ENCODE assay signal across 23 cellular contexts in the genomic region with DNA sequence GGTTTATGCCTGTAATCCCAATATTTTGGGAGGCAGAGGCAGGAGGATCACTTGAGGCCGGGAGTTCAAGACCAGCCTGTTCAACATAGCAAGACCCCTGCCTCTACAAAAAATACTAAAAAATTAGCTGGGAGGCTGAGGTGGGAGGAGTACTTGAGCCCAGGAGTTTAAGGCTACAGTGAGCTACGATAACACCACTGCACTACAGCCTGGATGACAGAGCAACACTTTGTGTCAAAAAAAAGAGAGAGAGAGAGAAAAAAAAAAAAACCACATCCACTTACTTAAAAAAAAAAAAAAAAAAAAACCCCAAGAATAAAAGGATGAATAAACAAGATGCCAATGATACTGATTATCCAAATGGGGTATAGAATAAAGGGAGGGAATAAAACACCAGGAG.
"Had no signal": no experiment of that assay in that cellular context is flagged by ENCODE, and none has a peak within 500 bp of the region (broad histone marks: within the 10 kb centered on the region; RNA-seq: fewer than 3 reads in every experiment).

No MANE protein-coding gene starts in this region.

- H3K27me3 Mint-ChIP-seq: activated CD4-positive, alpha-beta memory T cell treated with anti-CD3 and anti-CD28 coated beads for 36 hours; activated CD4-positive, alpha-beta T cell treated with anti-CD3 and anti-CD28 coated beads, Interleukin-2, amount 10 ng/mL, durations not matched to agents 24 days and 14 days; activated naive CD8-positive, alpha-beta T cell treated with anti-CD3 and anti-CD28 coated beads, Interleukin-2, amount 10 ng/mL, durations not matched to agents 7 days and 5 days; activated T-cell treated with anti-CD3 and anti-CD28 coated beads, Interleukin-2, amount 50 U/mL, for 24 hours; activated T-helper 17 cell treated with anti-CD3 and anti-CD28 coated beads, Interleukin-2, amount 50 U/mL, for 72 hours had no signal

- H3K27ac Mint-ChIP-seq: activated CD4-positive, alpha-beta memory T cell treated with anti-CD3 and anti-CD28 coated beads for 36 hours; activated CD4-positive, alpha-beta T cell treated with anti-CD3 and anti-CD28 coated beads, Interleukin-2, amount 10 ng/mL, durations not matched to agents 24 days and 14 days; activated naive CD8-positive, alpha-beta T cell treated with anti-CD3 and anti-CD28 coated beads, Interleukin-2, amount 10 ng/mL, durations not matched to agents 7 days and 5 days; activated T-cell treated with anti-CD3 and anti-CD28 coated beads, Interleukin-2, amount 50 U/mL, for 24 hours; activated T-helper 17 cell treated with anti-CD3 and anti-CD28 coated beads, Interleukin-2, amount 50 U/mL, for 72 hours; WTC11 had no signal

- H3K4me1 Mint-ChIP-seq: WTC11 had no signal

- ATAC-seq: activated T-helper 17 cell treated with anti-CD3 and anti-CD28 coated beads, Interleukin-2, amount 50 U/mL, for 72 hours; WTC11 had no signal

- DNase-seq: activated CD4-positive, alpha-beta memory T cell treated with anti-CD3 and anti-CD28 coated beads for 36 hours; activated CD4-positive, alpha-beta T cell treated with anti-CD3 and anti-CD28 coated beads, Interleukin-2, amount 10 ng/mL, durations not matched to agents 24 days and 14 days; activated CD4-positive, CD25-positive, alpha-beta regulatory T cell treated with anti-CD3 and anti-CD28 coated beads, Interleukin-2, amount 50 U/mL, for 72 hours; activated gamma-delta T cell; activated naive CD4-positive, alpha-beta T cell treated with anti-CD3 and anti-CD28 coated beads, Interleukin-2, amount 50 U/mL, for 16 hours; activated naive CD8-positive, alpha-beta T cell treated with anti-CD3 and anti-CD28 coated beads, Interleukin-2, amount 10 ng/mL, durations not matched to agents 7 days and 5 days; activated T-cell treated with anti-CD3 and anti-CD28 coated beads, Interleukin-2, amount 50 U/mL, for 24 hours; adrenal gland; anterior cingulate cortex; NCI-H1092; NCI-H1417; NCI-H1694 treated with DMSO at 0.1 percent for 48 hours; NCI-H2029 treated with DMSO at 0.1 percent for 48 hours; NCI-H345; NCI-H510A treated with DMSO at 0.1 percent for 48 hours; NCI-H69; Peyer's patch; Right ventricle myocardium superior; SJCRH30; SK-N-SH; T-helper 9 cell had no signal

- H3K4me3 Mint-ChIP-seq: activated CD4-positive, alpha-beta memory T cell treated with anti-CD3 and anti-CD28 coated beads for 36 hours; activated CD4-positive, alpha-beta T cell treated with anti-CD3 and anti-CD28 coated beads, Interleukin-2, amount 10 ng/mL, durations not matched to agents 24 days and 14 days; activated naive CD8-positive, alpha-beta T cell treated with anti-CD3 and anti-CD28 coated beads, Interleukin-2, amount 10 ng/mL, durations not matched to agents 7 days and 5 days; activated T-cell treated with anti-CD3 and anti-CD28 coated beads, Interleukin-2, amount 50 U/mL, for 24 hours; activated T-helper 17 cell treated with anti-CD3 and anti-CD28 coated beads, Interleukin-2, amount 50 U/mL, for 72 hours; WTC11 had no signal

- H3K9me3 Mint-ChIP-seq: activated CD4-positive, alpha-beta memory T cell treated with anti-CD3 and anti-CD28 coated beads for 36 hours; activated CD4-positive, alpha-beta T cell treated with anti-CD3 and anti-CD28 coated beads, Interleukin-2, amount 10 ng/mL, durations not matched to agents 24 days and 14 days; activated T-cell treated with anti-CD3 and anti-CD28 coated beads, Interleukin-2, amount 50 U/mL, for 24 hours; activated T-helper 17 cell treated with anti-CD3 and anti-CD28 coated beads, Interleukin-2, amount 50 U/mL, for 72 hours; WTC11 had no signal
